Comparison of ENCODE assay signal across 25 cellular contexts in the genomic region with DNA sequence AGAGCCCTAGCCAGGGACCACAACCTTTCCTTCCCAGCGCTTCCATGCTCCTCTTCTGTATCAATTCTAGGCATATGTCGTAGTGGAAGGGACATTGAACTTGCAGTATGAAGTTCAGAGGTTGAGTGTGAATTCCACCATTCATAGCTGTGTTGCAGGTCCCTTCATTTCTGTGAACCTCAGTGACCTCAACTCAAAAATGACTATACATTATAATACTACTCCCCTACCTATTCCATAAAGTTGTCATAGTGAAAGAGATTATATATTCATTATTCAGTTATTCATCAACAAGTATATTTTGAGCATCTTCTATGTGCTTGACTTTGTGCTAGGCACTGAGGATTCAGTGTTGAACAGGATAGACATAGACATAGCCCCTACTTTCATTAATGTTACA. TPM values are rescaled to one million over a fixed set of nuclear protein-coding genes. Genes with fewer than 3 reads are reported as not detected.
DNase-seq lines count a peak whose midpoint lies in the region; ATAC-seq, FAIRE-seq and TF ChIP-seq lines count a peak whose summit lies in the region.
"Had no signal": no experiment of that assay in that cellular context is flagged by ENCODE, and none has a peak within 500 bp of the region (broad histone marks: within the 10 kb centered on the region; RNA-seq: fewer than 3 reads in every experiment).

No MANE protein-coding gene starts in this region.

- no peak for ATAC-seq in Right ventricle myocardium superior (ENCODE audit: poor library complexity)
- no peak for ATAC-seq in WTC11
- no peak for ATAC-seq in HG02870 (IDR thresholded peaks at IDR 0.05; ENCODE audit: unreplicated experiment)
- ATAC-seq in HG02759 (IDR thresholded peaks at IDR 0.05; ENCODE audit: unreplicated experiment) = no peak
- ATAC-seq: A549 had no signal

- no peak for TF ChIP-seq CTCF in cardiac muscle cell (IDR thresholded peaks at IDR 0.05; ENCODE audit: low read depth, low read length)
- TF ChIP-seq CTCF in WTC11 (IDR thresholded peaks at IDR 0.05) = no peak
- TF ChIP-seq CTCF in astrocyte (IDR thresholded peaks at IDR 0.05; ENCODE audit: insufficient read depth, low read depth, low read length) = no peak
- TF ChIP-seq CTCF in GM10266 (IDR thresholded peaks at IDR 0.05; ENCODE audit: control insufficient read depth, insufficient read depth, low read depth, missing control alignments) = no peak

- no peaks in the 10 kb centered on the region for H3K27me3 Mint-ChIP-seq in WTC11 (ENCODE audit: low read depth)
- H3K27me3 Mint-ChIP-seq in astrocyte (ENCODE audit: low read depth, unreplicated experiment) = no peaks in the 10 kb centered on the region
- H3K27me3 Mint-ChIP-seq: B cell; CD4-positive, alpha-beta T cell had no signal

- no peak overlapping the region for H3K4me3 Mint-ChIP-seq in WTC11
- no peak overlapping the region for H3K4me3 Mint-ChIP-seq in astrocyte (ENCODE audit: unreplicated experiment)
- H3K4me3 Mint-ChIP-seq: B cell; CD4-positive, alpha-beta T cell; CD8-positive, alpha-beta memory T cell had no signal

- peaks cover 36% of the 10 kb centered on the region for H3K4me1 Mint-ChIP-seq in WTC11
- peaks cover 4% of the 10 kb centered on the region for H3K4me1 Mint-ChIP-seq in astrocyte (ENCODE audit: low read depth, unreplicated experiment)

- no peak for DNase-seq in cardiac muscle cell (ENCODE audit: low read depth in 1 of 2, low spot score in 1 of 2)
- no peak for DNase-seq in Right ventricle myocardium superior
- no peak for DNase-seq in WTC11 (ENCODE audit: low spot score)
- no peak for DNase-seq in astrocyte (ENCODE audit: low read depth)
- no peak for DNase-seq in GM10266 (ENCODE audit: extremely low spot score)
- DNase-seq: AML-193; CD4-positive, alpha-beta T cell; CD8-positive, alpha-beta memory T cell; COR-L47; DMS 273 treated with DMSO at 0.1 percent for 48 hours; DMS153; DMS53; DMS79; DND-41; EL; GDM1 had no signal

- no peaks in the 10 kb centered on the region for H3K36me3 Mint-ChIP-seq in WTC11
- H3K36me3 Mint-ChIP-seq in astrocyte (ENCODE audit: low read depth, unreplicated experiment) = no peaks in the 10 kb centered on the region

- H3K9me3 Mint-ChIP-seq in WTC11 (no peaks in the 10 kb centered on the region; the same call in 1 of the 2 replicates), astrocyte (ENCODE audit: unreplicated experiment) (no peaks in the 10 kb centered on the region)
- H3K9me3 Mint-ChIP-seq: CD4-positive, alpha-beta T cell; CD8-positive, alpha-beta memory T cell had no signal

- H3K9me3 ChIP-seq in cardiac muscle cell (ENCODE audit: low read depth) (no peaks in the 10 kb centered on the region), astrocyte (ENCODE audit: insufficient read depth, low read depth, low read length) (no peaks in the 10 kb centered on the region)
- H3K9me3 ChIP-seq: A549 had no signal

- CTCF ChIA-PET in WTC11 (lab: Charles Lee) = no interaction called here

- H4K20me1 ChIP-seq in astrocyte (ENCODE audit: insufficient read depth, low read length) = no peaks in the 10 kb centered on the region

- H3K9ac ChIP-seq in astrocyte (ENCODE audit: low read length) = no peak overlapping the region
- H3K9ac ChIP-seq: BLaER1 treated with 17β-estradiol and CSF1 and Interleukin-3, amounts not matched to agents 10 nM and 100 nM had no signal

- peaks cover 23% of the 10 kb centered on the region for H3K79me2 ChIP-seq in astrocyte (ENCODE audit: insufficient read depth, low read length)

- POLR2A ChIA-PET in WTC11 (lab: Charles Lee) = no interaction called here

- H3K4me2 ChIP-seq in astrocyte (ENCODE audit: low read length) = no peak overlapping the region
- H3K4me2 ChIP-seq: A549; BLaER1 treated with 17β-estradiol and CSF1 and Interleukin-3, amounts not matched to agents 10 nM and 100 nM had no signal

- H3K36me3 ChIP-seq in cardiac muscle cell (no peaks in the 10 kb centered on the region), astrocyte (ENCODE audit: insufficient read depth, low read length) (no peaks in the 10 kb centered on the region)

- H3K4me3 ChIP-seq in cardiac muscle cell (no peak overlapping the region), astrocyte (ENCODE audit: insufficient read depth, low read depth, low read length) (no peak overlapping the region)
- H3K4me3 ChIP-seq: A549; BLaER1 treated with 17β-estradiol and CSF1 and Interleukin-3, amounts not matched to agents 10 nM and 100 nM had no signal

- intact Hi-C loops in Right ventricle myocardium superior (cut with DNase I) = no loop called here

- H3K4me1 ChIP-seq in cardiac muscle cell (ENCODE audit: low read depth) (peaks cover 13% of the 10 kb centered on the region), astrocyte (ENCODE audit: insufficient read depth, low read length) (no peaks in the 10 kb centered on the region)
- H3K4me1 ChIP-seq: A549; BLaER1 treated with 17β-estradiol and CSF1 and Interleukin-3, amounts not matched to agents 10 nM and 100 nM had no signal

- no peaks in the 10 kb centered on the region for H3K27me3 ChIP-seq in cardiac muscle cell
- H3K27me3 ChIP-seq in astrocyte (ENCODE audit: insufficient read depth, low read length) = no peaks in the 10 kb centered on the region

- H3K27ac Mint-ChIP-seq in WTC11 (0 out of 2 replicates have a peak overlapping the region, but pooled peaks have one; percentile 36), astrocyte (ENCODE audit: unreplicated experiment) (no peak overlapping the region)
- H3K27ac Mint-ChIP-seq: B cell; CD4-positive, alpha-beta T cell; CD8-positive, alpha-beta memory T cell had no signal

- peak; percentile 39 for FAIRE-seq in astrocyte (lab: Jason Lieb, UNC)
- FAIRE-seq: GM19239 had no signal

- H3K27ac ChIP-seq in cardiac muscle cell (peak overlapping the region; percentile 72), astrocyte (ENCODE audit: low read depth, low read length) (no peak overlapping the region)
- H3K27ac ChIP-seq: 22Rv1; A549; BLaER1 treated with 17β-estradiol and CSF1 and Interleukin-3, amounts not matched to agents 10 nM and 100 nM; C4-2B had no signal

- no peak overlapping the region for H2AFZ ChIP-seq in astrocyte (ENCODE audit: low read depth, low read length)

TF ChIP-seq in WTC11, 78 proteins besides CTCF, POLR2A, EP300 and RAD21 (continues in another document):
- TF ChIP-seq JAZF1 (CRISPR knock-in tag; IDR thresholded peaks at IDR 0.05) (no peak), SMAD3 (CRISPR knock-in tag; IDR thresholded peaks at IDR 0.05; ENCODE audit: borderline replicate concordance) (no peak), ZNF219 (CRISPR knock-in tag; IDR thresholded peaks at IDR 0.05; ENCODE audit: borderline replicate concordance) (no peak), ZNF671 (CRISPR knock-in tag; IDR thresholded peaks at IDR 0.05) (no peak), MXD4 (CRISPR knock-in tag; IDR thresholded peaks at IDR 0.05; ENCODE audit: borderline replicate concordance) (no peak), FOXP1 (CRISPR knock-in tag; IDR thresholded peaks at IDR 0.05; ENCODE audit: borderline replicate concordance) (no peak)
- TF ChIP-seq, protein P1, sequence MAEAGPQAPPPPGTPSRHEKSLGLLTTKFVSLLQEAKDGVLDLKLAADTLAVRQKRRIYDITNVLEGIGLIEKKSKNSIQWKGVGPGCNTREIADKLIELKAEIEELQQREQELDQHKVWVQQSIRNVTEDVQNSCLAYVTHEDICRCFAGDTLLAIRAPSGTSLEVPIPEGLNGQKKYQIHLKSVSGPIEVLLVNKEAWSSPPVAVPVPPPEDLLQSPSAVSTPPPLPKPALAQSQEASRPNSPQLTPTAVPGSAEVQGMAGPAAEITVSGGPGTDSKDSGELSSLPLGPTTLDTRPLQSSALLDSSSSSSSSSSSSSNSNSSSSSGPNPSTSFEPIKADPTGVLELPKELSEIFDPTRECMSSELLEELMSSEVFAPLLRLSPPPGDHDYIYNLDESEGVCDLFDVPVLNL (CRISPR knock-in tag; IDR thresholded peaks at IDR 0.05; ENCODE audit: borderline replicate concordance, low read depth) = no peak
- TF ChIP-seq, protein P2, sequence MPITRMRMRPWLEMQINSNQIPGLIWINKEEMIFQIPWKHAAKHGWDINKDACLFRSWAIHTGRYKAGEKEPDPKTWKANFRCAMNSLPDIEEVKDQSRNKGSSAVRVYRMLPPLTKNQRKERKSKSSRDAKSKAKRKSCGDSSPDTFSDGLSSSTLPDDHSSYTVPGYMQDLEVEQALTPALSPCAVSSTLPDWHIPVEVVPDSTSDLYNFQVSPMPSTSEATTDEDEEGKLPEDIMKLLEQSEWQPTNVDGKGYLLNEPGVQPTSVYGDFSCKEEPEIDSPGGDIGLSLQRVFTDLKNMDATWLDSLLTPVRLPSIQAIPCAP (CRISPR knock-in tag; IDR thresholded peaks at IDR 0.05) = no peak
- TF ChIP-seq, protein P3, sequence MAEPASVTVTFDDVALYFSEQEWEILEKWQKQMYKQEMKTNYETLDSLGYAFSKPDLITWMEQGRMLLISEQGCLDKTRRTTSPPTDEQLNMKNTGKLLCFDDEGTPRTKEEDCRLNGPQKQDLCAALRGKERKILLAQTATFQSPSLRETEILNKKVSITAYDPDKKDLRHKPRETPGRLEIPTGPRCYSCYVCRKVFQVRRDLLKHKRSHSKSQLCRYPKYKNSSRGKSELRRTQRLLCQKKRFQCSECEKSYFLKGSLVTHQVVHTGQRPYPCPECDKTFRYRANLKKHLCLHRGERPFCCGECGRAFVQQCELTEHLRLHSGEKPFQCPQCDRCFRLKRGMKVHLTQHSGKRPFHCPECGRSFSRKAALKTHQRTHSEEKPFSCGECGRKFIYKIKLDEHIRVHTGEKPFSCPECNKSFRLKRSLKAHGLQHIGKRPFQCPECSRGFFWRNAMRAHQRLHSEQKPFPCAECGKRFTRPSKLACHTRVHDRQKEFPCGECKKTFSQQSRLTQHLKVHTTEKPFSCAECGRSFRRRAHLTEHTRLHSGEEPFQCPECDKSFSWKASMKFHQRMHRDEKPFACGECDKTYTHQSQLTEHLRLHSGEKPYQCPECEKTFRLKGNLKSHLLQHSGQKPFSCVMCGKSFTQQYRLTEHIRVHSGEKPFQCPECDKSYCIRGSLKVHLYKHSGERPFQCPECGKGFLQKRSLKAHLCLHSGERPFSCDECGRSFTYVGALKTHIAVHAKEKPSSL (CRISPR knock-in tag; conservative IDR thresholded peaks at IDR 0.05) = no peak
- TF ChIP-seq, protein P4, sequence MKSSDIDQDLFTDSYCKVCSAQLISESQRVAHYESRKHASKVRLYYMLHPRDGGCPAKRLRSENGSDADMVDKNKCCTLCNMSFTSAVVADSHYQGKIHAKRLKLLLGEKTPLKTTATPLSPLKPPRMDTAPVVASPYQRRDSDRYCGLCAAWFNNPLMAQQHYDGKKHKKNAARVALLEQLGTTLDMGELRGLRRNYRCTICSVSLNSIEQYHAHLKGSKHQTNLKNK (CRISPR knock-in tag; IDR thresholded peaks at IDR 0.05) = no peak

RNA-seq across cellular contexts. Expression of a gene that starts 28.0 kb away (rescaled TPM):
- total RNA-seq in cardiac muscle cell (98.1 and 120 TPM in 2 replicates), Right ventricle myocardium superior (30.6 TPM), WTC11 (2021) (36.6 to 37.8 TPM (median 37.3 TPM) in 3 replicates), astrocyte (132 and 145 TPM in 2 replicates)
- 181 and 222 TPM in 2 replicates for polyA plus RNA-seq in cardiac muscle cell

RNA-seq across cellular contexts. Expression of a gene that starts 28.2 kb away (rescaled TPM):
- total RNA-seq in cardiac muscle cell (3.2 and 7.8 TPM in 2 replicates), Right ventricle myocardium superior (1.8 TPM), WTC11 (2021) (21.7 to 23.4 TPM (median 22.5 TPM) in 3 replicates), astrocyte (3.9 and 5.0 TPM in 2 replicates)
- polyA plus RNA-seq in cardiac muscle cell = 20.7 and 30.5 TPM in 2 replicates
- total RNA-seq: A172 had no signal
